Comparison of ENCODE assay signal across 8 cellular contexts in genomic region chr2:33476793-33477190, GRCh38. TPM values are rescaled to one million over a fixed set of nuclear protein-coding genes. Genes with fewer than 3 reads are reported as not detected.
DNase-seq lines count a peak whose midpoint lies in the region; ATAC-seq and TF ChIP-seq lines count a peak whose summit lies in the region.

No MANE protein-coding gene starts in this region.

- H3K4me1 Mint-ChIP-seq in activated CD4-positive, alpha-beta T cell treated with anti-CD3 and anti-CD28 coated beads for 36 hours, result peaks cover 32% of the 10 kb centered on the region

- H3K9me3 ChIP-seq in adrenal gland (replicated peaks in 1 of 3) (no peaks in the 10 kb centered on the region), left lung (no peaks in the 10 kb centered on the region), testis (no peaks in the 10 kb centered on the region)

- peak overlapping the region; percentile 2 to 91 (median 34) for H3K27ac ChIP-seq in adrenal gland
- H3K27ac ChIP-seq in left lung, result peak overlapping the region; percentile 90
- H3K27ac ChIP-seq in testis, result peak overlapping the region; percentile 75 to 86

- POLR2A ChIA-PET in activated CD4-positive, alpha-beta T cell treated with anti-CD3 and anti-CD28 coated beads for 36 hours (lab: Charles Lee), result interaction anchor here (0.6 to 1.7 kb wide), 2 partner anchors 71 to 122 kb away, joined by 4 to 5 read pairs; partner anchors contain the start of gene FAM98A

- H3K27me3 Mint-ChIP-seq in activated CD4-positive, alpha-beta T cell treated with anti-CD3 and anti-CD28 coated beads for 36 hours, result no peaks in the 10 kb centered on the region

- no peaks in the 10 kb centered on the region for H3K27me3 ChIP-seq in adrenal gland
- H3K27me3 ChIP-seq in left lung, result no peaks in the 10 kb centered on the region
- H3K27me3 ChIP-seq in testis, result no peaks in the 10 kb centered on the region

- DNase-seq in activated CD4-positive, alpha-beta T cell treated with anti-CD3 and anti-CD28 coated beads for 36 hours, result no peak
- no peak for DNase-seq in activated CD4-positive, alpha-beta T cell treated with anti-CD3 and anti-CD28 coated beads for 48 hours
- DNase-seq in adrenal gland (no peak), left lung (no peak), testis (no peak), NCI-H2227 (lab: John Stamatoyannopoulos, UW; ENCODE audit: unreplicated experiment) (no peak)
- no peak for DNase-seq in NK-92 treated with Interleukin-12 subunit alpha and Interleukin-12 subunit beta, amount 100 ng/mL, for 24 hours (lab: John Stamatoyannopoulos, UW)

- H3K4me1 ChIP-seq in adrenal gland (replicated peaks in 1 of 2), result peaks cover 6 to 15% of the 10 kb centered on the region in 2 donors
- peaks cover 7 to 39% of the 10 kb centered on the region in 2 donors for H3K4me1 ChIP-seq in left lung
- H3K4me1 ChIP-seq in testis, result peaks cover 6% of the 10 kb centered on the region

- TF ChIP-seq POLR2A in adrenal gland (IDR thresholded peaks at IDR 0.05), result no peak
- TF ChIP-seq POLR2A in testis (IDR thresholded peaks at IDR 0.05), result no peak

- H3K36me3 ChIP-seq in adrenal gland (replicated peaks in 1 of 2) (no peaks in the 10 kb centered on the region), left lung (no peaks in the 10 kb centered on the region), testis (ENCODE audit: low read depth, missing control alignments) (no peaks in the 10 kb centered on the region)

- TF ChIP-seq CTCF in adrenal gland (IDR thresholded peaks at IDR 0.05) (no peak), left lung (IDR thresholded peaks at IDR 0.05) (no peak), testis (IDR thresholded peaks at IDR 0.05) (no peak)

- H3K4me3 Mint-ChIP-seq in activated CD4-positive, alpha-beta T cell treated with anti-CD3 and anti-CD28 coated beads for 36 hours, result peak overlapping the region; percentile 83

- 10 to 17% (median 13%) methylated on average over 4 of the region's 4 CpGs for WGBS in adrenal gland, 4 donors
- 9 to 10% methylated on average over 4 of the region's 4 CpGs for WGBS in testis, 2 donors

- peak overlapping the region; percentile 98 for H3K27ac Mint-ChIP-seq in activated CD4-positive, alpha-beta T cell treated with anti-CD3 and anti-CD28 coated beads for 36 hours

- ATAC-seq in activated CD4-positive, alpha-beta T cell treated with anti-CD3 and anti-CD28 coated beads for 36 hours, result no peak
- no peak for ATAC-seq in left lung
- no peak for ATAC-seq in HG02973 (IDR thresholded peaks at IDR 0.05; ENCODE audit: unreplicated experiment)

- H3K4me3 ChIP-seq in adrenal gland, result peak overlapping the region in 1 of 4 donors; percentile 71
- peak overlapping the region in 1 of 2 donors; percentile 54 for H3K4me3 ChIP-seq in left lung
- H3K4me3 ChIP-seq in testis, result peak overlapping the region; percentile 63

- intact Hi-C loops in activated CD4-positive, alpha-beta T cell treated with anti-CD3 and anti-CD28 coated beads for 36 hours (cut with DNase I, micrococcal nuclease), result loop anchor here (1.0 to 5.0 kb wide), 7 partner anchors 12 to 1414 kb away; partner anchors contain the start of genes BIRC6 (in 1 of the 2) and SPAST (in 1 of the 2)
- intact Hi-C loops in adrenal gland (cut with DNase I) (loop anchor here in 1 of 2 donors (10.0 kb wide), 1 partner anchor 108 kb away; no protein-coding TSS in a partner anchor), left lung (cut with DNase I) (no loop called here), testis (cut with DNase I; ENCODE audit: low total_unique reads) (no loop called here)

- CTCF ChIA-PET in activated CD4-positive, alpha-beta T cell treated with anti-CD3 and anti-CD28 coated beads for 36 hours (lab: Charles Lee), result interaction anchor here (0.6 to 3.0 kb wide), 8 partner anchors 9 to 115 kb away, joined by 3 to 23 read pairs (median 5); no protein-coding TSS in a partner anchor

- no peaks in the 10 kb centered on the region for H3K36me3 Mint-ChIP-seq in activated CD4-positive, alpha-beta T cell treated with anti-CD3 and anti-CD28 coated beads for 36 hours (ENCODE audit: low read depth)

- H3K9me3 Mint-ChIP-seq in activated CD4-positive, alpha-beta T cell treated with anti-CD3 and anti-CD28 coated beads for 36 hours (ENCODE audit: low read depth), result no peaks in the 10 kb centered on the region

RNA-seq across cellular contexts. Expression of gene RASGRP3, which starts 0.3 kb away (rescaled TPM):
- total RNA-seq in activated CD4-positive, alpha-beta T cell treated with anti-CD3 and anti-CD28 coated beads for 36 hours, result 1 to 10 TPM; 3.9 to 4.5 TPM
- total RNA-seq in adrenal gland (10 to 100 TPM in 6 of 8 donors, 1 to 10 TPM in 2; 3.3 to 23.8 (median 11.0) TPM), left lung (10 to 100 TPM; 20.3 to 27.2 TPM), testis (10 to 100 TPM in 1 of 2 donors, 1 to 10 TPM in 1; 8.2 to 26.3 TPM)
- polyA plus RNA-seq in adrenal gland (1 to 10 TPM; 2.5 to 8.2 (median 4.8) TPM), testis (ENCODE audit: insufficient read depth, low read depth, low replicate concordance) (2.8 TPM)

Comparison
In these comparisons a context has a peak if more than half of its experiments do, and no peak if none do; other contexts are left out.
1. H3K27ac ChIP-seq: peak in every context shown above with its lines; median percentile 90 in left lung; 80 in testis; 34 in adrenal gland.
2. intact Hi-C loops: an anchor here in activated CD4-positive, alpha-beta T cell treated with anti-CD3 and anti-CD28 coated beads for 36 hours (1.0 to 5.0 kb wide); none called in left lung and testis.